In genomic region chr7:99944508-99945070, GRCh38 we compare ENCODE assay signal across 1 cellular context.
TF ChIP-seq lines count a peak whose summit lies in the region.

No MANE protein-coding gene starts in this region.

TF ChIP-seq in GM23338, 12 proteins besides CTCF, POLR2A, EP300 and RAD21 (continued from another document):
- TF ChIP-seq ZNF462 (CRISPR knock-in tag; IDR thresholded peaks at IDR 0.05) (no peak), POLR2AphosphoS5 (IDR thresholded peaks at IDR 0.05; ENCODE audit: low read depth) (no peak), REST (IDR thresholded peaks at IDR 0.05; ENCODE audit: unreplicated experiment) (no peak), EZH2 (IDR thresholded peaks at IDR 0.05; ENCODE audit: low read depth, unreplicated experiment) (no peak), ZNF114 (CRISPR knock-in tag; IDR thresholded peaks at IDR 0.05) (no peak)
